Comparison of ENCODE assay signal across 14 cellular contexts in the genomic region with DNA sequence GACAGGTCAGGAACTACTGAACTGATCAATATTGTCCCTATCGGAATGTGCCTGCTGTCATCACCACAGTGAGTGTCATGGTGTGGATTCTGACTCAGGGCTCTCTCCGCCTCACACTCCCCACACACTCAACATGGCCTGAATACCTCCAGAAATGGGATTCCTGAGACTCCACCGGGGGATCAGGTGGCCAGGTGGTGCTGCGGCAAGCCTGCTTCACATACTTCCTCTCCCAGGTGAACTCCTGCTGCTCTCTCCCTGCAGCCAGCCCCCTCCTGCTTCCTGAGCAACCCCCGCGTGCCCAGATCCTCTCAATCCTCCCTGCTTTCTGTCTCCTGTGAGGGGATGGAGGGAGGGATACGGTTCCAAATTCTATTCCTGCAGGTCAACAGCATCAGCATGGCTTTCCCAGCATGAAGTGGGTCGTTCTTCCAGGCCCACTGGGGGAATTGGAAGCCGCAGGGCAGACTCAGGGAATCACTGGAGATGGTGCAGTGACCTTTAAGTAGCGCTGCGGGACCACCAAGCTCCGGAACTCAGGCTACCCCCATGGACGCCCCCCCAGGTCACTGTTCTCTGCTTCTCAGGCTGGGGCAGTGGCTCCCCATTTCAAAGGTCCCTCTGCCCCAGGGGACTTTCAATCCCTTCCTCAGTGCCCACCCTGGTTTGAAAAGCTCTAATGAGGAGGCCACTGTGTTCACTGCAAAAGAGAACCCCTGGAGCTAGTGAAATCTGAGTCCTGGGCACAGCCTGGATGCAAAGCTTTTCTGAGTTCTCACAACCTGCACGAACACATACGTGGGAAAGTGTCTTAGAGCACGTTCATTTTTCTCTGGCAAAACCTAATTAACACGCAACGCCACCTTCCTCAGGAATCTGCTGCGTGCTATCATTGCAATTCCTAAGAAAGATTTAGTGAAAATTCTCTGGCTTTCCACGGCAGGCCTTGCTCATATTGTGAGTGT.
DNase-seq lines count a peak whose midpoint lies in the region; TF ChIP-seq lines count a peak whose summit lies in the region.
"Had no signal": no experiment of that assay in that cellular context is flagged by ENCODE, and none has a peak within 500 bp of the region (broad histone marks: within the 10 kb centered on the region; RNA-seq: fewer than 3 reads in every experiment).

No MANE protein-coding gene starts in this region.

- H2AFZ ChIP-seq in neuronal stem cell (ENCODE audit: low read length): peak overlapping the region; percentile 42

- H3K27ac ChIP-seq in dorsolateral prefrontal cortex: peak overlapping the region in 57 of 59 donors; percentile 6 to 88 (median 74)
- H3K27ac ChIP-seq in neuronal stem cell (replicated peaks; ENCODE audit: low read length): peak overlapping the region; percentile 60
- H3K27ac ChIP-seq in WERI-Rb-1: no peak overlapping the region
- H3K27ac ChIP-seq: cardiac muscle cell, KMS-11 had no signal

- H3K79me1 ChIP-seq in neuronal stem cell (ENCODE audit: low read depth, low read length): no peaks in the 10 kb centered on the region

- H4K91ac ChIP-seq in neuronal stem cell (ENCODE audit: low read depth, low read length, poor library complexity): peak overlapping the region; percentile 3

- H2BK120ac ChIP-seq in neuronal stem cell (ENCODE audit: low read depth, low read length): peak overlapping the region; percentile 48

- DNase-seq in H7 (peak; percentile 78), NT2/D1 (ENCODE audit: low read depth, low spot score) (no peak), dorsolateral prefrontal cortex (peak in 4 of 10 donors; percentile 33 to 45 (median 39)), neuronal stem cell (ENCODE audit: low spot score) (no peak), WERI-Rb-1 (no peak), NCI-H82 (lab: John Stamatoyannopoulos, UW) (no peak), hypothalamus (lab: John Stamatoyannopoulos, UW) (no peak), NCI-H1092 (lab: John Stamatoyannopoulos, UW) (no peak)
- DNase-seq: activated naive CD4-positive, alpha-beta T cell; DMS53; HFFc6 had no signal

- no peak overlapping the region for H3K4me3 ChIP-seq in H7 (ENCODE audit: insufficient read depth, low read depth, low read length)
- H3K4me3 ChIP-seq in NT2/D1 (ENCODE audit: insufficient read length, low read depth): no peak overlapping the region
- H3K4me3 ChIP-seq in dorsolateral prefrontal cortex: peak overlapping the region in 11 of 59 donors; percentile 1 to 43 (median 13)
- no peak overlapping the region for H3K4me3 ChIP-seq in neuronal stem cell (ENCODE audit: low read length in 2 of 2)
- no peak overlapping the region for H3K4me3 ChIP-seq in WERI-Rb-1 (ENCODE audit: low read depth, low read length)
- H3K4me3 ChIP-seq: cardiac muscle cell, tibial nerve had no signal

- intact Hi-C loops in dorsolateral prefrontal cortex (cut with DNase I): loop anchor here (2.0 kb wide), 1 partner anchor 43 kb away; no protein-coding TSS in a partner anchor

- no CpG with 5 or more reads among the region's 20 CpGs for WGBS in neuronal stem cell (ENCODE audit: extremely low coverage in 2 of 2, insufficient read length in 2 of 2, insufficient replicate concordance in 1 of 2), 2 donors

- TF ChIP-seq CTCF in dorsolateral prefrontal cortex (IDR thresholded peaks at IDR 0.05 in 54 of 56, conservative IDR thresholded peaks at IDR 0.05 in 2 of 56; ENCODE audit: low read depth in 1 of 56, partially characterized antibody in 56 of 56) (no peak), WERI-Rb-1 (IDR thresholded peaks at IDR 0.05; ENCODE audit: low read depth, low read length) (no peak)

- H3K9me3 ChIP-seq in NT2/D1 (ENCODE audit: insufficient read depth, low read length) (peaks cover 11% of the 10 kb centered on the region; the same call in 1 of the 2 replicates), neuronal stem cell (replicated peaks in 1 of 2; ENCODE audit: control insufficient read depth in 2 of 2, insufficient read depth in 1 of 2, low read depth in 1 of 2, low read length in 2 of 2) (peaks cover 0 to 6% of the 10 kb centered on the region in 2 donors), WERI-Rb-1 (ENCODE audit: severe bottlenecking) (peaks cover 8% of the 10 kb centered on the region)

- H2BK12ac ChIP-seq in neuronal stem cell (ENCODE audit: low read length): peak overlapping the region; percentile 48

- H3K18ac ChIP-seq in neuronal stem cell (ENCODE audit: low read length): peak overlapping the region; percentile 93

- H3K36me3 ChIP-seq in H7 (replicated peaks; ENCODE audit: control insufficient read depth, insufficient read depth, low read length): no peaks in the 10 kb centered on the region
- no peaks in the 10 kb centered on the region for H3K36me3 ChIP-seq in NT2/D1 (ENCODE audit: insufficient read depth, insufficient read length, low read length)
- no peaks in the 10 kb centered on the region for H3K36me3 ChIP-seq in neuronal stem cell (replicated peaks in 1 of 2; ENCODE audit: control insufficient read depth in 2 of 2, insufficient read depth in 2 of 2, low read length in 2 of 2)
- H3K36me3 ChIP-seq in WERI-Rb-1: no peaks in the 10 kb centered on the region
- H3K36me3 ChIP-seq: cardiac muscle cell, tibial nerve had no signal

- no peak overlapping the region for H3K23ac ChIP-seq in neuronal stem cell (ENCODE audit: low read depth, low read length, poor library complexity)

- no peak overlapping the region for H4K8ac ChIP-seq in neuronal stem cell (ENCODE audit: low read depth, low read length)

- peaks cover 17% of the 10 kb centered on the region for H3K4me1 ChIP-seq in NT2/D1 (ENCODE audit: insufficient read depth, insufficient read length)
- H3K4me1 ChIP-seq in neuronal stem cell (ENCODE audit: control insufficient read depth in 2 of 2, insufficient read depth in 1 of 2, low read depth in 1 of 2, low read length in 2 of 2): peaks cover 25% of the 10 kb centered on the region in 2 donors

- H3K4me2 ChIP-seq in neuronal stem cell (ENCODE audit: insufficient read depth, low read length, poor library complexity, severe bottlenecking): no peak overlapping the region
- H3K4me2 ChIP-seq: KMS-11 had no signal

- peak overlapping the region; percentile 78 for H2BK5ac ChIP-seq in neuronal stem cell (ENCODE audit: low read length)

- H3K14ac ChIP-seq in neuronal stem cell (ENCODE audit: low read length): no peak overlapping the region

- peak overlapping the region; percentile 44 for H2AK5ac ChIP-seq in neuronal stem cell (ENCODE audit: low read depth, low read length)

- H3K27me3 ChIP-seq in H7 (ENCODE audit: control insufficient read depth, insufficient read depth, low read length) (no peaks in the 10 kb centered on the region), NT2/D1 (ENCODE audit: insufficient read depth, insufficient read length) (peaks cover 3% of the 10 kb centered on the region), dorsolateral prefrontal cortex (no peaks in the 10 kb centered on the region), neuronal stem cell (ENCODE audit: control insufficient read depth in 3 of 3, insufficient read depth in 3 of 3, low read depth in 1 of 3, low read length in 3 of 3) (no peaks in the 10 kb centered on the region), WERI-Rb-1 (ENCODE audit: insufficient read depth, low read depth, severe bottlenecking) (no peaks in the 10 kb centered on the region)
- H3K27me3 ChIP-seq: cardiac muscle cell, tibial nerve had no signal

- H3K4ac ChIP-seq in neuronal stem cell (ENCODE audit: low read length): no peak overlapping the region

- H3K9ac ChIP-seq in NT2/D1 (ENCODE audit: insufficient read length, low read depth): peak overlapping the region; percentile 8
- no peak overlapping the region for H3K9ac ChIP-seq in neuronal stem cell (ENCODE audit: low read depth, low read length, poor library complexity)
- H3K9ac ChIP-seq: KMS-11 had no signal

- H2BK15ac ChIP-seq in neuronal stem cell (ENCODE audit: low read length): peak overlapping the region; percentile 34
